In the genomic region with DNA sequence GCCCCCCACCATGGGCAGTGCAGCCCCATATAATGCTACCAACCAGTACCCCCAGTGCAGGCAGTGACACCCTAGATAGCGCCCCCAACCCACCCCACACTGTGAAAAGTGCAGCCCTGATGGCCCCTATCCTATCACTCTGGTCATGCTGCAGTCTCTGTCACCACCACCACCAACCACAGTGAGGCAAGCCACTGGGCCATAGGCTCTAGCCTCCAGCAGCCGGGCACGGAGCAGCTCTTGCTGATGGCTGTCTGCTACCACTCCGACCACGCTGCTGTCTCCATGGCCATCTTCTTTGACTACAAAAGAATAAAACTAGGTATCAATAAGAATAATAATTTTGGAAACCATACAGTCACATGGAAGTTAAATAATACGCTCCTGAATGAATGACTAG, we compare ENCODE assay signal across 1 cellular context. TPM values are rescaled to one million over a fixed set of nuclear protein-coding genes. Genes with fewer than 3 reads are reported as not detected.
"Had no signal": no experiment of that assay in that cellular context is flagged by ENCODE, and none has a peak within 500 bp of the region (broad histone marks: within the 10 kb centered on the region; RNA-seq: fewer than 3 reads in every experiment).

No MANE protein-coding gene starts in this region.

RNA-seq across cellular contexts. Expression of a gene that starts 43.2 kb away (rescaled TPM):
- total RNA-seq: ascending aorta had no signal
